In genomic region chr6:2196079-2196679, GRCh38 we compare ENCODE assay signal across 8 cellular contexts. TPM values are rescaled to one million over a fixed set of nuclear protein-coding genes. Genes with fewer than 3 reads are reported as not detected.
DNase-seq lines count a peak whose midpoint lies in the region; ATAC-seq and TF ChIP-seq lines count a peak whose summit lies in the region.

No MANE protein-coding gene starts in this region.

- ATAC-seq in body of pancreas, result peak; percentile 78
- ATAC-seq in HG02885 (IDR thresholded peaks at IDR 0.05; ENCODE audit: poor library complexity, unreplicated experiment), result no peak

- whole genome bisulfite sequencing in body of pancreas, 2 donors, result 0% methylated on average over 1 of the region's 1 CpG

- no peaks in the 10 kb centered on the region for H3K9me3 ChIP-seq in body of pancreas

- no peak for TF ChIP-seq POLR2A in body of pancreas (IDR thresholded peaks at IDR 0.05)

- H3K4me3 ChIP-seq in body of pancreas, result no peak overlapping the region

- H3K4me1 ChIP-seq in body of pancreas, result peaks cover 7% of the 10 kb centered on the region

- intact Hi-C loops in body of pancreas (cut with DNase I), result loop anchor here (5.0 kb wide), 1 partner anchor 594 kb away; no protein-coding TSS in a partner anchor

- H3K27me3 Mint-ChIP-seq in activated T-cell treated with anti-CD3 and anti-CD28 coated beads, Interleukin-2, amount 50 U/mL, for 24 hours, result no peaks in the 10 kb centered on the region
- H3K27me3 Mint-ChIP-seq in immature natural killer cell (ENCODE audit: low read depth in 3 of 3), result peaks cover 0 to 3% (median 0%) of the 10 kb centered on the region in 3 donors

- peak; percentile 53 to 87 (median 80) for TF ChIP-seq CTCF in body of pancreas (IDR thresholded peaks at IDR 0.05)

- peak; percentile 32 for DNase-seq in activated T-cell treated with anti-CD3 and anti-CD28 coated beads for 24 hours (ENCODE audit: low read depth)
- DNase-seq in activated T-cell treated with anti-CD3 and anti-CD28 coated beads, Interleukin-2, amount 50 U/mL, for 24 hours, result no peak
- peak; percentile 10 for DNase-seq in HPDE6-E6E7 (ENCODE audit: extremely low spot score)
- peak; percentile 57 for DNase-seq in NOMO-1 treated with DMSO at 0.1 percent for 48 hours (lab: John Stamatoyannopoulos, UW; ENCODE audit: unreplicated experiment)
- DNase-seq in body of pancreas, result peak; percentile 43 to 66 (median 54)
- peak; percentile 35 to 42 (median 38) for DNase-seq in immature natural killer cell
- peak; percentile 33 for DNase-seq in stromal cell of bone marrow (ENCODE audit: low read depth)

- no peak overlapping the region for H3K4me3 Mint-ChIP-seq in activated T-cell treated with anti-CD3 and anti-CD28 coated beads, Interleukin-2, amount 50 U/mL, for 24 hours
- no peak overlapping the region for H3K4me3 Mint-ChIP-seq in immature natural killer cell

- no peak overlapping the region for H3K27ac ChIP-seq in body of pancreas

- peaks cover 6% of the 10 kb centered on the region for H3K4me1 Mint-ChIP-seq in activated T-cell treated with anti-CD3 and anti-CD28 coated beads, Interleukin-2, amount 50 U/mL, for 24 hours (ENCODE audit: low read depth)
- H3K4me1 Mint-ChIP-seq in immature natural killer cell, result no peaks in the 10 kb centered on the region

- no peaks in the 10 kb centered on the region for H3K36me3 ChIP-seq in body of pancreas (replicated peaks in 1 of 2; ENCODE audit: insufficient read depth in 1 of 2, low read depth in 2 of 2)

- H3K27ac Mint-ChIP-seq in activated T-cell treated with anti-CD3 and anti-CD28 coated beads, Interleukin-2, amount 50 U/mL, for 24 hours, result no peak overlapping the region
- H3K27ac Mint-ChIP-seq in immature natural killer cell, result no peak overlapping the region

- no peaks in the 10 kb centered on the region for H3K9me3 Mint-ChIP-seq in activated T-cell treated with anti-CD3 and anti-CD28 coated beads, Interleukin-2, amount 50 U/mL, for 24 hours
- no peaks in the 10 kb centered on the region for H3K9me3 Mint-ChIP-seq in immature natural killer cell

- H3K27me3 ChIP-seq in body of pancreas, result no peaks in the 10 kb centered on the region

- H3K36me3 Mint-ChIP-seq in activated T-cell treated with anti-CD3 and anti-CD28 coated beads, Interleukin-2, amount 50 U/mL, for 24 hours (ENCODE audit: low read depth), result peaks cover 9% of the 10 kb centered on the region
- H3K36me3 Mint-ChIP-seq in immature natural killer cell, result peaks cover 0 to 3% (median 0%) of the 10 kb centered on the region in 3 donors

RNA-seq across cellular contexts. Expression of gene GMDS, which starts 49.2 kb away (rescaled TPM):
- total RNA-seq in body of pancreas, result 10 to 100 TPM; 34.5 to 63.3 TPM
- 10 to 100 TPM; 14.1 to 25.4 (median 22.5) TPM for polyA plus RNA-seq in immature natural killer cell
